22 cellular contexts compared by ENCODE assay signal in genomic region chr12:128848371-128848770, GRCh38. TPM values are rescaled to one million over a fixed set of nuclear protein-coding genes. Genes with fewer than 3 reads are reported as not detected.
DNase-seq lines count a peak whose midpoint lies in the region; ATAC-seq, FAIRE-seq and TF ChIP-seq lines count a peak whose summit lies in the region.
"Had no signal": no experiment of that assay in that cellular context is flagged by ENCODE, and none has a peak within 500 bp of the region (broad histone marks: within the 10 kb centered on the region; RNA-seq: fewer than 3 reads in every experiment).

No MANE protein-coding gene starts in this region.

- WGBS in spleen, 5 donors, result 95 to 98% (median 96%) methylated on average over 14 of the region's 14 CpGs

- DNase-seq in activated effector memory CD4-positive, alpha-beta T cell treated with anti-CD3 and anti-CD28 coated beads, Interleukin-2, amount 50 U/mL, for 16 hours, result peak; percentile 43
- no peak for DNase-seq in activated effector memory CD4-positive, alpha-beta T cell treated with Interleukin-2 at 50 U/mL for 16 hours
- peak; percentile 59 for DNase-seq in posterior vena cava (ENCODE audit: low spot score)
- peak; percentile 64 for DNase-seq in spleen
- no peak for DNase-seq in GM19239 (ENCODE audit: insufficient read length, low spot score)
- DNase-seq: AML-193; Caco-2; Calu3; CD4-positive, alpha-beta T cell; CD8-positive, alpha-beta T cell; DMS79 treated with DMSO at 0.1 percent for 48 hours; GF-D8 had no signal

- no peak overlapping the region for H3K27ac ChIP-seq in spleen
- H3K27ac ChIP-seq: 22Rv1; A549; BLaER1 treated with 17β-estradiol and CSF1 and Interleukin-3, amounts not matched to agents 10 nM and 100 nM; C4-2B had no signal

- TF ChIP-seq POLR2A in spleen (IDR thresholded peaks at IDR 0.05), result no peak

- no peak for TF ChIP-seq CTCF in spleen (IDR thresholded peaks at IDR 0.05 in 8 of 11, conservative IDR thresholded peaks at IDR 0.05 in 3 of 11)

- H3K9me3 ChIP-seq in spleen, result no peaks in the 10 kb centered on the region
- H3K9me3 ChIP-seq: A549, Caco-2 had no signal

- H3K27me3 ChIP-seq in spleen (replicated peaks in 1 of 7), result peaks cover 0 to 32% (median 18%) of the 10 kb centered on the region in 7 donors

- no peak for FAIRE-seq in GM19239 (lab: Jason Lieb, UNC)
- FAIRE-seq: A549, D721Med, G401.6, GM12891 had no signal

- no peak overlapping the region for H3K4me3 ChIP-seq in spleen
- H3K4me3 ChIP-seq: A549; BLaER1 treated with 17β-estradiol and CSF1 and Interleukin-3, amounts not matched to agents 10 nM and 100 nM had no signal

- intact Hi-C loops in posterior vena cava (cut with DNase I), result no loop called here
- intact Hi-C loops in spleen (cut with DNase I; ENCODE audit: low total_unique reads), result no loop called here

- no peak for ATAC-seq in GM18870 (IDR thresholded peaks at IDR 0.05; ENCODE audit: unreplicated experiment)
- ATAC-seq: A549; CD8-positive, alpha-beta T cell had no signal

- H3K4me1 ChIP-seq in spleen, result peaks cover 0 to 30% (median 0%) of the 10 kb centered on the region in 6 donors
- H3K4me1 ChIP-seq: A549, Caco-2 had no signal

- no peaks in the 10 kb centered on the region for H3K36me3 ChIP-seq in spleen
- H3K36me3 ChIP-seq: BLaER1 treated with 17β-estradiol and CSF1 and Interleukin-3, amounts not matched to agents 10 nM and 100 nM had no signal

RNA-seq across cellular contexts. Expression of gene GLT1D1, which starts 4.9 kb away (rescaled TPM):
- total RNA-seq in posterior vena cava (1 to 10 TPM in 1 of 2 donors, under 1 TPM in 1; 0.67 to 1.9 TPM), spleen (10 to 100 TPM in 6 of 7 donors, 1 to 10 TPM in 1; 7.8 to 41.4 (median 21.3) TPM)
- polyA plus RNA-seq in spleen, result 1 to 10 TPM in 2 of 3 donors, under 1 TPM in 1; 0.41 to 3.2 (median 1.6) TPM
- total RNA-seq: A172; Caco-2; Calu3; CD8-positive, alpha-beta T cell had no signal
- polyA plus RNA-seq: A549, BJ had no signal

RNA-seq across cellular contexts. Expression of gene SLC15A4, which starts 24.6 kb away (rescaled TPM):
- total RNA-seq in posterior vena cava (10 to 100 TPM; 26.8 to 27.0 TPM), spleen (10 to 100 TPM; 37.8 to 92.4 (median 49.0) TPM)
- polyA plus RNA-seq in spleen, result 10 to 100 TPM; 19.0 to 22.7 (median 21.6) TPM

Comparison
In these comparisons a context has a peak if more than half of its experiments do, and no peak if none do; other contexts are left out.
1. DNase-seq: peak in activated effector memory CD4-positive, alpha-beta T cell treated with anti-CD3 and anti-CD28 coated beads, Interleukin-2, amount 50 U/mL, for 16 hours (single experiment), posterior vena cava (single experiment) and spleen (single experiment); none in activated effector memory CD4-positive, alpha-beta T cell treated with Interleukin-2 at 50 U/mL for 16 hours (single experiment) and GM19239 (single experiment).